21 cellular contexts compared by ENCODE assay signal in genomic region chr16:80903616-80904015, GRCh38.
A peak's percentile ranks its signal among the peaks of the same experiment; 100 is the strongest.
DNase-seq lines count a peak whose midpoint lies in the region; ATAC-seq, FAIRE-seq and TF ChIP-seq lines count a peak whose summit lies in the region.
"Had no signal": no experiment of that assay in that cellular context is flagged by ENCODE, and none has a peak within 500 bp of the region (broad histone marks: within the 10 kb centered on the region; RNA-seq: fewer than 3 reads in every experiment).

No MANE protein-coding gene starts in this region.

- H3K4me2 ChIP-seq in HepG2 (ENCODE audit: low read depth, low read length) = no peak overlapping the region
- H3K4me2 ChIP-seq: A549; BLaER1 treated with 17β-estradiol and CSF1 and Interleukin-3, amounts not matched to agents 10 nM and 100 nM had no signal

- no peak overlapping the region for H3K4me3 ChIP-seq in HepG2 (replicated peaks in 1 of 3; ENCODE audit: insufficient read depth in 1 of 3, low read depth in 2 of 3, low read length in 3 of 3)
- no peak overlapping the region for H3K4me3 ChIP-seq in right lobe of liver
- H3K4me3 ChIP-seq: A549; BLaER1 treated with 17β-estradiol and CSF1 and Interleukin-3, amounts not matched to agents 10 nM and 100 nM; GM12878 had no signal

- no peaks in the 10 kb centered on the region for H3K9me3 Mint-ChIP-seq in activated naive CD8-positive, alpha-beta T cell treated with anti-CD3 and anti-CD28 coated beads, Interleukin-2, amount 50 U/mL, for 24 hours
- H3K9me3 Mint-ChIP-seq: CD4-positive, alpha-beta T cell; CD8-positive, alpha-beta T cell had no signal

- H3K27ac ChIP-seq in HepG2 (ENCODE audit: extremely low read length, insufficient read depth, low read length) = no peak overlapping the region
- H3K27ac ChIP-seq in right lobe of liver = no peak overlapping the region
- H3K27ac ChIP-seq: A549; BLaER1 treated with 17β-estradiol and CSF1 and Interleukin-3, amounts not matched to agents 10 nM and 100 nM had no signal

- 76% methylated on average over 5 of the region's 5 CpGs for WGBS in HepG2 (ENCODE audit: low lambda C conversion rate)
- 88% methylated on average over 5 of the region's 5 CpGs for WGBS in right lobe of liver (ENCODE audit: insufficient coverage, low coverage, low lambda C conversion rate, missing lambda C conversion rate)

- H3K36me3 ChIP-seq in HepG2 (replicated peaks in 1 of 2; ENCODE audit: control insufficient read depth in 1 of 2, insufficient read depth in 2 of 2, low read length in 2 of 2) = no peaks in the 10 kb centered on the region
- H3K36me3 ChIP-seq in right lobe of liver = no peaks in the 10 kb centered on the region
- H3K36me3 ChIP-seq: BLaER1 treated with 17β-estradiol and CSF1 and Interleukin-3, amounts not matched to agents 10 nM and 100 nM had no signal

- H3K9ac ChIP-seq in HepG2 (ENCODE audit: insufficient read depth, low read depth, low read length) = no peak overlapping the region
- H3K9ac ChIP-seq: BLaER1 treated with 17β-estradiol and CSF1 and Interleukin-3, amounts not matched to agents 10 nM and 100 nM had no signal

- H3K4me1 ChIP-seq in HepG2 (ENCODE audit: insufficient read depth, low read length) (peaks cover 54% of the 10 kb centered on the region), right lobe of liver (no peaks in the 10 kb centered on the region)
- H3K4me1 ChIP-seq: A549 had no signal

- no peak for TF ChIP-seq RAD21 in HepG2 (CRISPR knock-in tag; IDR thresholded peaks at IDR 0.05)

- no peak overlapping the region for H2AFZ ChIP-seq in HepG2 (ENCODE audit: low read length)

- peak overlapping the region; percentile 8 for H3K27ac Mint-ChIP-seq in T-helper 17 cell
- H3K27ac Mint-ChIP-seq in activated naive CD8-positive, alpha-beta T cell treated with anti-CD3 and anti-CD28 coated beads, Interleukin-2, amount 50 U/mL, for 24 hours = no peak overlapping the region
- H3K27ac Mint-ChIP-seq: B cell; CD4-positive, alpha-beta T cell; CD8-positive, alpha-beta T cell had no signal

- TF ChIP-seq POLR2A in HepG2 (IDR thresholded peaks at IDR 0.05; ENCODE audit: insufficient read depth in 1 of 2, low read depth in 2 of 2, low read length in 2 of 2) (no peak), right lobe of liver (IDR thresholded peaks at IDR 0.05) (no peak)

- CTCF ChIA-PET in HepG2 (lab: Yijun Ruan, JAX; ENCODE audit: low intra/inter-chr PET ratio, low total read pairs) = no interaction called here

- H3K9me3 ChIP-seq in HepG2 (ENCODE audit: low read length) = no peaks in the 10 kb centered on the region
- H3K9me3 ChIP-seq in right lobe of liver = no peaks in the 10 kb centered on the region
- no peaks in the 10 kb centered on the region for H3K9me3 ChIP-seq in T-helper 17 cell (ENCODE audit: control insufficient read depth, low read length, poor library complexity, severe bottlenecking)
- H3K9me3 ChIP-seq: A549; BLaER1 treated with 17β-estradiol and CSF1 and Interleukin-3, amounts not matched to agents 10 nM and 100 nM had no signal

- POLR2A ChIA-PET in HepG2 (lab: Yijun Ruan, JAX) = no interaction called here

- no TSS peak for BruUV-seq in HepG2 (replicated peaks; lab: Mats Ljungman, UMichigan)

- no peak overlapping the region for H3K4me3 Mint-ChIP-seq in T-helper 17 cell
- H3K4me3 Mint-ChIP-seq in activated naive CD8-positive, alpha-beta T cell treated with anti-CD3 and anti-CD28 coated beads, Interleukin-2, amount 50 U/mL, for 24 hours = no peak overlapping the region
- H3K4me3 Mint-ChIP-seq: B cell; CD4-positive, alpha-beta T cell; CD8-positive, alpha-beta T cell had no signal

- H3K27me3 ChIP-seq in HepG2 (ENCODE audit: control insufficient read depth in 1 of 2, insufficient read depth in 2 of 2, low read length in 2 of 2) = no peaks in the 10 kb centered on the region
- H3K27me3 ChIP-seq in right lobe of liver = no peaks in the 10 kb centered on the region
- H3K27me3 ChIP-seq: BLaER1 treated with 17β-estradiol and CSF1 and Interleukin-3, amounts not matched to agents 10 nM and 100 nM had no signal

- no peaks in the 10 kb centered on the region for H3K79me2 ChIP-seq in HepG2 (ENCODE audit: insufficient read depth, low read length)

- intact Hi-C loops in HepG2 (cut with micrococcal nuclease; ENCODE audit: unreplicated experiment) = loop anchor here (2.0 kb wide), 1 partner anchor 17 kb away; no protein-coding TSS in a partner anchor
- intact Hi-C loops in right lobe of liver (cut with DNase I) = no loop called here

- no peak for ATAC-seq in HepG2
- no peak for ATAC-seq in right lobe of liver
- ATAC-seq in T-helper 17 cell = no peak
- ATAC-seq in HG02973 (IDR thresholded peaks at IDR 0.05; ENCODE audit: unreplicated experiment) = no peak
- ATAC-seq in activated naive CD8-positive, alpha-beta T cell treated with anti-CD3 and anti-CD28 coated beads, Interleukin-2, amount 50 U/mL, for 24 hours = no peak
- ATAC-seq: A549; CD8-positive, alpha-beta T cell; GM12878 had no signal

- TF ChIP-seq EP300 in HepG2 (IDR thresholded peaks at IDR 0.05; ENCODE audit: low read depth in 2 of 2, low read length in 2 of 2) (no peak), HepG2 (CRISPR knock-in tag; IDR thresholded peaks at IDR 0.05; ENCODE audit: borderline replicate concordance) (no peak)

- no peak for FAIRE-seq in HepG2 (lab: Jason Lieb, UNC)
- FAIRE-seq: A549, GM12878, GM12892, GM18507 had no signal

- in situ Hi-C loops in HepG2 (cut with HindIII; ENCODE audit: extremely low pct_ligation_motif_present, low pct_unique_long_range_greater_than_20kb) = no loop called here

- no peak for TF ChIP-seq CTCF in HepG2 (CRISPR knock-in tag; IDR thresholded peaks at IDR 0.05)
- TF ChIP-seq CTCF in right lobe of liver (IDR thresholded peaks at IDR 0.05) = no peak

- H3K4me1 Mint-ChIP-seq in T-helper 17 cell = peaks cover 2% of the 10 kb centered on the region
- no peaks in the 10 kb centered on the region for H3K4me1 Mint-ChIP-seq in activated naive CD8-positive, alpha-beta T cell treated with anti-CD3 and anti-CD28 coated beads, Interleukin-2, amount 50 U/mL, for 24 hours
- H3K4me1 Mint-ChIP-seq: B cell had no signal

- H3K36me3 Mint-ChIP-seq in T-helper 17 cell (ENCODE audit: low read depth) = peaks cover 2% of the 10 kb centered on the region
- no peaks in the 10 kb centered on the region for H3K36me3 Mint-ChIP-seq in activated naive CD8-positive, alpha-beta T cell treated with anti-CD3 and anti-CD28 coated beads, Interleukin-2, amount 50 U/mL, for 24 hours (ENCODE audit: low read depth)
- H3K36me3 Mint-ChIP-seq: CD8-positive, alpha-beta T cell had no signal

- H3K27me3 Mint-ChIP-seq in T-helper 17 cell = peaks cover 35% of the 10 kb centered on the region
- H3K27me3 Mint-ChIP-seq in activated naive CD8-positive, alpha-beta T cell treated with anti-CD3 and anti-CD28 coated beads, Interleukin-2, amount 50 U/mL, for 24 hours = peaks cover 5% of the 10 kb centered on the region
- H3K27me3 Mint-ChIP-seq: CD4-positive, alpha-beta T cell had no signal

- no peaks in the 10 kb centered on the region for H4K20me1 ChIP-seq in HepG2 (ENCODE audit: insufficient read depth, low read length)
- H4K20me1 ChIP-seq: BLaER1 treated with 17β-estradiol and CSF1 and Interleukin-3, amounts not matched to agents 10 nM and 100 nM had no signal

- DNase-seq in HepG2 (ENCODE audit: low spot score) (no peak), right lobe of liver (no peak), T-helper 17 cell (no peak)
- DNase-seq in activated naive CD8-positive, alpha-beta T cell treated with anti-CD3 and anti-CD28 coated beads, Interleukin-2, amount 50 U/mL, for 24 hours = no peak
- DNase-seq: AML-193; CD4-positive, alpha-beta T cell; CD8-positive, alpha-beta T cell; DMS 273 treated with DMSO at 0.1 percent for 48 hours; DMS153; DMS53; DMS79; DND-41; EL; GDM1 had no signal

TF ChIP-seq in HepG2, 621 proteins besides CTCF, POLR2A, EP300 and RAD21 (continues in another document):
- no peak for TF ChIP-seq SSRP1 (CRISPR knock-in tag; IDR thresholded peaks at IDR 0.05)
- TF ChIP-seq ZNF703 (CRISPR knock-in tag; IDR thresholded peaks at IDR 0.05; ENCODE audit: borderline replicate concordance) = no peak
- TF ChIP-seq PHF20 (CRISPR knock-in tag; IDR thresholded peaks at IDR 0.05) = no peak
- TF ChIP-seq KMT2B (CRISPR knock-in tag; IDR thresholded peaks at IDR 0.05) = no peak
- 0 out of 2 replicates have a peak, but pooled peaks have one; percentile 14 for TF ChIP-seq SKIL (CRISPR knock-in tag; IDR thresholded peaks at IDR 0.05; ENCODE audit: borderline replicate concordance)
- TF ChIP-seq ADNP (CRISPR knock-in tag; IDR thresholded peaks at IDR 0.05) = no peak
- TF ChIP-seq CERS6 (CRISPR knock-in tag; IDR thresholded peaks at IDR 0.05) = no peak
- TF ChIP-seq FOSL1 (CRISPR knock-in tag; IDR thresholded peaks at IDR 0.05; ENCODE audit: borderline replicate concordance) = no peak
- TF ChIP-seq MLLT10 (CRISPR knock-in tag; IDR thresholded peaks at IDR 0.05) = no peak
- no peak for TF ChIP-seq SPEN (CRISPR knock-in tag; IDR thresholded peaks at IDR 0.05; ENCODE audit: low read depth)
- TF ChIP-seq ETV5 (CRISPR knock-in tag; IDR thresholded peaks at IDR 0.05; ENCODE audit: borderline replicate concordance) = no peak
- TF ChIP-seq NFIC (IDR thresholded peaks at IDR 0.05; ENCODE audit: low read length) = no peak
- TF ChIP-seq SKI (IDR thresholded peaks at IDR 0.05; ENCODE audit: partially characterized antibody) = no peak
- no peak for TF ChIP-seq ARHGAP35 (CRISPR knock-in tag; IDR thresholded peaks at IDR 0.05; ENCODE audit: borderline replicate concordance)
